Comparison of ENCODE assay signal across 8 cellular contexts in genomic region chr12:7439579-7440505, GRCh38. TPM values are rescaled to one million over a fixed set of nuclear protein-coding genes. Genes with fewer than 3 reads are reported as not detected.
DNase-seq lines count a peak whose midpoint lies in the region; ATAC-seq and TF ChIP-seq lines count a peak whose summit lies in the region.

No MANE protein-coding gene starts in this region.

- no peaks in the 10 kb centered on the region for H3K36me3 ChIP-seq in IMR-90 (ENCODE audit: control insufficient read depth, insufficient read depth, low read length)
- no peaks in the 10 kb centered on the region for H3K36me3 ChIP-seq in osteoblast (ENCODE audit: insufficient read depth, low read length)

- peak overlapping the region; percentile 64; the same call in 1 of the 2 replicates for H3K18ac ChIP-seq in IMR-90 (ENCODE audit: low read depth, low read length)

- H3K23ac ChIP-seq in IMR-90 (ENCODE audit: low read depth, low read length), result no peak overlapping the region

- peak overlapping the region; percentile 80 for H2AFZ ChIP-seq in IMR-90 (replicated peaks; ENCODE audit: low read length, poor library complexity)
- peak overlapping the region; percentile 87 for H2AFZ ChIP-seq in osteoblast (ENCODE audit: low read length)

- H3K14ac ChIP-seq in IMR-90 (replicated peaks; ENCODE audit: low read depth, low read length), result peak overlapping the region; percentile 19; the same call in 1 of the 2 replicates

- no peaks in the 10 kb centered on the region for H3K27me3 ChIP-seq in IMR-90 (ENCODE audit: control insufficient read depth, insufficient read depth, low read length)
- H3K27me3 ChIP-seq in osteoblast (ENCODE audit: insufficient read depth, low read length), result no peaks in the 10 kb centered on the region

- H3K4ac ChIP-seq in IMR-90 (ENCODE audit: low read depth, low read length), result 0 out of 2 replicates have a peak overlapping the region, but pooled peaks have one; percentile 0

- H3K4me3 ChIP-seq in IMR-90 (ENCODE audit: insufficient read depth, low read depth, low read length) (peak overlapping the region; percentile 43), fibroblast of the aortic adventitia (ENCODE audit: low read depth, low read length) (peak overlapping the region; percentile 60), osteoblast (ENCODE audit: insufficient read depth, low read length) (peak overlapping the region; percentile 68)

- H2BK120ac ChIP-seq in IMR-90 (ENCODE audit: low read depth, low read length), result 0 out of 2 replicates have a peak overlapping the region, but pooled peaks have one; percentile 34

- TF ChIP-seq CTCF in IMR-90 (conservative IDR thresholded peaks at IDR 0.05; ENCODE audit: low read depth, low read length) (peak; percentile 10; the same call in 1 of the 2 replicates), fibroblast of the aortic adventitia (IDR thresholded peaks at IDR 0.05; ENCODE audit: insufficient read depth, low read length) (no peak), osteoblast (IDR thresholded peaks at IDR 0.05; ENCODE audit: extremely low read depth, low read depth, low read length) (no peak)

- CTCF ChIA-PET in IMR-90 (lab: Yijun Ruan, JAX), result no interaction called here

- POLR2A ChIA-PET in IMR-90 (lab: Charles Lee; ENCODE audit: unreplicated experiment), result interaction anchor here (0.7 kb wide), 1 partner anchor 10 kb away, joined by 3 read pairs; no protein-coding TSS in a partner anchor

- H4K20me1 ChIP-seq in IMR-90 (ENCODE audit: insufficient read depth, low read length) (no peaks in the 10 kb centered on the region), osteoblast (ENCODE audit: insufficient read depth, low read length) (no peaks in the 10 kb centered on the region)

- 10% methylated on average over 12 of the region's 84 CpGs; no CpG with 5 or more reads in 1 of the 2 experiments for WGBS in IMR-90 (ENCODE audit: extremely low coverage in 2 of 2, insufficient read length in 1 of 2), 2 experiments

- BruUV-seq in IMR-90 (replicated peaks; lab: Mats Ljungman, UMichigan), result no TSS peak

- ATAC-seq in IMR-90 (ENCODE audit: low read depth), result peak; percentile 92
- no peak for ATAC-seq in GM21390 (IDR thresholded peaks at IDR 0.05; ENCODE audit: unreplicated experiment)

- TF ChIP-seq RAD21 in IMR-90 (IDR thresholded peaks at IDR 0.05; ENCODE audit: low read length), result no peak

- H3K4me1 ChIP-seq in IMR-90 (ENCODE audit: control insufficient read depth, insufficient read depth, low read length) (no peaks in the 10 kb centered on the region), osteoblast (ENCODE audit: insufficient read depth, low read length) (no peaks in the 10 kb centered on the region)

- H2BK15ac ChIP-seq in IMR-90 (ENCODE audit: low read depth, low read length), result no peak overlapping the region; the same call in 2 of the 3 replicates

- no peak overlapping the region for H4K91ac ChIP-seq in IMR-90 (ENCODE audit: insufficient read depth, low read depth, low read length)

- dilution Hi-C loops in IMR-90 (cut with HindIII; ENCODE audit: low sequenced_read_pairs, unreplicated experiment), result no loop called here

- no peak overlapping the region for H2AK9ac ChIP-seq in IMR-90 (replicated peaks; ENCODE audit: low read depth, low read length, poor library complexity)

- no peak overlapping the region for H2BK20ac ChIP-seq in IMR-90 (ENCODE audit: low read depth, low read length)

- no peak overlapping the region for H2BK5ac ChIP-seq in IMR-90 (ENCODE audit: low read depth, low read length, poor library complexity, severe bottlenecking)

- intact Hi-C loops in IMR-90 (cut with micrococcal nuclease), result no loop called here

- DNase-seq in IMR-90 (peak; percentile 41), activated T-cell treated with anti-CD3 and anti-CD28 coated beads for 24 hours (ENCODE audit: low read depth) (peak; percentile 23), fibroblast of the aortic adventitia (ENCODE audit: low read depth) (peak; percentile 46), osteoblast (ENCODE audit: insufficient read length, low spot score, missing footprints) (peak; percentile 83), HCEC 1CT (no peak), NCI-H1436 (lab: John Stamatoyannopoulos, UW) (no peak), MV-4-11 (lab: John Stamatoyannopoulos, UW) (no peak)

- no peak overlapping the region for H2AK5ac ChIP-seq in IMR-90 (ENCODE audit: low read depth, low read length)

- no peaks in the 10 kb centered on the region for H3K79me2 ChIP-seq in osteoblast (ENCODE audit: insufficient read depth, low read length)

- in situ Hi-C loops in IMR-90 (cut with MboI; ENCODE audit: low sequenced_read_pairs), result no loop called here

- TF ChIP-seq POLR2A in IMR-90 (IDR thresholded peaks at IDR 0.05; ENCODE audit: low read depth, low read length), result peak; percentile 32; the same call in 1 of the 2 replicates

- H3K79me1 ChIP-seq in IMR-90 (ENCODE audit: low read depth in 1 of 2, low read length in 2 of 2), result no peaks in the 10 kb centered on the region

- peak overlapping the region; percentile 36 to 52; a peak in 2 of 4 replicates for H4K8ac ChIP-seq in IMR-90 (ENCODE audit: low read depth in 2 of 2, low read length in 2 of 2)

- H3K56ac ChIP-seq in IMR-90 (ENCODE audit: extremely low read depth, insufficient read depth, low read length), result no peak overlapping the region

- 0 out of 2 replicates have a peak, but pooled peaks cover 3% of the 10 kb centered on the region for H3K9me3 ChIP-seq in IMR-90 (ENCODE audit: control insufficient read depth, insufficient read depth, low read length)
- H3K9me3 ChIP-seq in osteoblast (ENCODE audit: low read depth, low read length), result no peaks in the 10 kb centered on the region

- H3K4me2 ChIP-seq in IMR-90 (ENCODE audit: low read depth, low read length) (peak overlapping the region; percentile 82), osteoblast (ENCODE audit: insufficient read depth, low read length) (peak overlapping the region; percentile 71)

- H4K5ac ChIP-seq in IMR-90 (ENCODE audit: low read depth, low read length), result peak overlapping the region; percentile 92

- H3K9me1 ChIP-seq in IMR-90 (ENCODE audit: insufficient read depth, low read length), result no peaks in the 10 kb centered on the region

- no peak overlapping the region; the same call in 1 of the 2 replicates for H3K27ac ChIP-seq in IMR-90 (ENCODE audit: insufficient read depth, low read length)
- H3K27ac ChIP-seq in osteoblast (ENCODE audit: low read depth, low read length), result no peak overlapping the region

- no peak overlapping the region for H3K9ac ChIP-seq in IMR-90 (ENCODE audit: low read depth, low read length)

TF ChIP-seq in IMR-90, 13 proteins besides CTCF, POLR2A, EP300 and RAD21:
- TF ChIP-seq CEBPB (IDR thresholded peaks at IDR 0.05; ENCODE audit: low read depth, low read length), result no peak
- TF ChIP-seq CHD1 (IDR thresholded peaks at IDR 0.05; ENCODE audit: low read depth, low read length), result no peak
- no peak for TF ChIP-seq NFE2L2 (IDR thresholded peaks at IDR 0.05; ENCODE audit: low read depth, low read length)
- TF ChIP-seq MAFK (IDR thresholded peaks at IDR 0.05; ENCODE audit: low read depth, low read length), result no peak
- no peak for TF ChIP-seq ELK1 (IDR thresholded peaks at IDR 0.05; ENCODE audit: borderline replicate concordance, low read depth, low read length)
- no peak for TF ChIP-seq MAZ (IDR thresholded peaks at IDR 0.05; ENCODE audit: borderline replicate concordance, low read depth, low read length)
- TF ChIP-seq RCOR1 (IDR thresholded peaks at IDR 0.05; ENCODE audit: insufficient replicate concordance, low read length), result no peak
- no peak for TF ChIP-seq MXI1 (IDR thresholded peaks at IDR 0.05; ENCODE audit: borderline replicate concordance, low read depth, low read length)
- TF ChIP-seq SMC3 (IDR thresholded peaks at IDR 0.05; ENCODE audit: low read depth, low read length), result no peak
- TF ChIP-seq FOS (IDR thresholded peaks at IDR 0.05; ENCODE audit: low read depth, low read length), result no peak
- no peak for TF ChIP-seq RFX5 (IDR thresholded peaks at IDR 0.05; ENCODE audit: low read depth, low read length)
- TF ChIP-seq, protein P1, sequence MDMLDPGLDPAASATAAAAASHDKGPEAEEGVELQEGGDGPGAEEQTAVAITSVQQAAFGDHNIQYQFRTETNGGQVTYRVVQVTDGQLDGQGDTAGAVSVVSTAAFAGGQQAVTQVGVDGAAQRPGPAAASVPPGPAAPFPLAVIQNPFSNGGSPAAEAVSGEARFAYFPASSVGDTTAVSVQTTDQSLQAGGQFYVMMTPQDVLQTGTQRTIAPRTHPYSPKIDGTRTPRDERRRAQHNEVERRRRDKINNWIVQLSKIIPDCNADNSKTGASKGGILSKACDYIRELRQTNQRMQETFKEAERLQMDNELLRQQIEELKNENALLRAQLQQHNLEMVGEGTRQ (IDR thresholded peaks at IDR 0.05; ENCODE audit: low read depth, low read length), result no peak
- no peak for TF ChIP-seq BHLHE40 (IDR thresholded peaks at IDR 0.05; ENCODE audit: low read depth, low read length)

RNA-seq across cellular contexts. Expression of gene CD163L1, which starts 4.1 kb away (rescaled TPM):
- total RNA-seq in IMR-90 (2012; rRNA removed) (1.4 and 1.6 TPM in 2 replicates), fibroblast of the aortic adventitia (ENCODE audit: low replicate concordance) (0.08 and 0.36 TPM in 2 replicates), osteoblast (under 0.01 and 0.88 TPM in 2 replicates)
- 0.50 and 0.53 TPM in 2 replicates for polyA plus RNA-seq in IMR-90 (2012; rRNA removed)
- polyA plus RNA-seq in IMR-90 (2012; cell fraction: cytosol; rRNA removed), result 0.21 and 0.96 TPM in 2 replicates
- polyA plus RNA-seq in IMR-90 (2012; cell fraction: nucleus; rRNA removed; ENCODE audit: low replicate concordance), result 0.22 and 0.73 TPM in 2 replicates

Comparison
In these comparisons a context has a peak if more than half of its experiments do, and no peak if none do; other contexts are left out.
1. DNase-seq: peak in IMR-90 (single experiment), activated T-cell treated with anti-CD3 and anti-CD28 coated beads for 24 hours (single experiment), fibroblast of the aortic adventitia (single experiment) and osteoblast (single experiment); none in HCEC 1CT (single experiment), NCI-H1436 (single experiment) and MV-4-11 (single experiment).
2. Peak in every context shown above with its lines, with median percentiles within 50 percentile points of each other: H3K4me3 ChIP-seq.